ENCODE assay signal across 8 cellular contexts in the genomic region with DNA sequence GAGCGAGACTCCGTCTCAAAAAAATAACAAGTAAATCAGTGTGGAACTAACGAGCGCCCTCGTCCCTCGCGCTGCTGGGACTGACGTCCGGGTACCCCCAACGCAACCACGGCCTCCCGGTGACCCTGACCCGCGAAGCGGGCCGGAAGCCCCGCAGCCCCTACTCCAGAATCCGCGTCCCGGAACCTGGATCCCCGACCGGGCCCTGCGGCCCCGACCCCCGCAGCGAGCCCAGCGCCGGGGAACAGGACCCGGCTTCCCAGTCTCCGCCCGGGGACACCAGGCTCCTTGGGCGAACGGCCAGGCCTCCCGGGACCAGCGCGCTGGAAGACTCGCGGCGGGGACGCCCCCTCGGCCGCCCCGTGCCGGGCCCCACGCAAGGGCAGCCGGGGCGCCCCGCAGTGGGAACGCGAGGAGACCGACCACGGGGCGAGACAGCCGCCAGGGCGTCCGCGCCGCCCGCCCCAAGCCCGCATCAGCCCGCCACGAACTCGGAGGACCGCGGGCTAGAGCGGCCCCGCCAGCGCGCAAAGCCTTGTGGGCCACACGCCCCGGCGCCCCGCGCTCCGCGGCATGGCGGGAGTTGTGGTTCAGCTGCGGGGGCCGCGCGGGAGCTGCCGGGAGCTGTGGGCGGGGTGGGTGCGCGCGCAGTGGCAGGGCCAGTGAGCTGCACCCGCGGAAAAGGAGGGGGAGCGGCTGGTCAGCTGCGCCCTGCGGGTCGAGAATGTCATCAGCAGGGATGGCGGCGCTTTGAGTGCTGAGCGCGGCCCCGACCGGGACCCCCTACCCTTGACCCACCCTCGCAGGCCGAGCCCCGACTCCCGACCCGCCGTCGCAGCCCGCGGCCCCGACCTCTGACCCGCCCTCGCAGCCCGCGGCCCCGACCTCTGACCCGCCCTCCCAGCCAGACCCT. TPM values are rescaled to one million over a fixed set of nuclear protein-coding genes. Genes with fewer than 3 reads are reported as not detected.
DNase-seq lines count a peak whose midpoint lies in the region; ATAC-seq and TF ChIP-seq lines count a peak whose summit lies in the region.

No MANE protein-coding gene starts in this region.

- no peaks in the 10 kb centered on the region for H3K36me3 Mint-ChIP-seq in activated T-helper 2 cell treated with anti-CD3 and anti-CD28 coated beads, Interferon-gamma antibody, Interleukin-2, Interleukin-4, amounts not matched to agents 10 μg/mL and 5 μg/mL and 100 μg/mL, durations not matched to agents 14 hours and 24 hours and 36 hours (ENCODE audit: low read depth)
- H3K36me3 Mint-ChIP-seq in nephron progenitor cell (ENCODE audit: low read depth), result peaks cover 4% of the 10 kb centered on the region

- H3K27ac Mint-ChIP-seq in activated T-helper 2 cell treated with anti-CD3 and anti-CD28 coated beads, Interferon-gamma antibody, Interleukin-2, Interleukin-4, amounts not matched to agents 10 μg/mL and 5 μg/mL and 100 μg/mL, durations not matched to agents 14 hours and 24 hours and 36 hours, result peak overlapping the region; percentile 86
- H3K27ac Mint-ChIP-seq in nephron progenitor cell, result peak overlapping the region; percentile 54

- in situ Hi-C loops in GM23248 (cut with MboI), result no loop called here

- H3K4me3 ChIP-seq in GM23248 (peak overlapping the region; percentile 87), LNCaP clone FGC (ENCODE audit: low read depth, low read length) (peak overlapping the region; percentile 83), fibroblast of pulmonary artery (replicated peaks; ENCODE audit: low read depth, low read length) (peak overlapping the region; percentile 87)

- 0 out of 2 replicates have a peak, but pooled peaks cover 7% of the 10 kb centered on the region for H3F3A ChIP-seq in GM23248 (ENCODE audit: insufficient read depth)

- H3K4me3 Mint-ChIP-seq in activated T-helper 2 cell treated with anti-CD3 and anti-CD28 coated beads, Interferon-gamma antibody, Interleukin-2, Interleukin-4, amounts not matched to agents 10 μg/mL and 5 μg/mL and 100 μg/mL, durations not matched to agents 14 hours and 24 hours and 36 hours (ENCODE audit: low read depth), result peak overlapping the region; percentile 80
- H3K4me3 Mint-ChIP-seq in nephron progenitor cell, result peak overlapping the region; percentile 81

- TF ChIP-seq CTCF in LNCaP clone FGC (IDR thresholded peaks at IDR 0.05; ENCODE audit: control insufficient read depth, extremely low read depth, insufficient read depth), result no peak
- TF ChIP-seq CTCF in fibroblast of pulmonary artery (IDR thresholded peaks at IDR 0.05; ENCODE audit: low read length, missing control alignments), result no peak
- no peak for TF ChIP-seq CTCF in nephron progenitor cell (IDR thresholded peaks at IDR 0.05)

- H3K9me2 ChIP-seq in GM23248 (ENCODE audit: insufficient read depth), result no peaks in the 10 kb centered on the region

- no peaks in the 10 kb centered on the region for H3K36me3 ChIP-seq in GM23248 (ENCODE audit: low read depth)

- peaks cover 9% of the 10 kb centered on the region for H3K27me3 Mint-ChIP-seq in activated T-helper 2 cell treated with anti-CD3 and anti-CD28 coated beads, Interferon-gamma antibody, Interleukin-2, Interleukin-4, amounts not matched to agents 10 μg/mL and 5 μg/mL and 100 μg/mL, durations not matched to agents 14 hours and 24 hours and 36 hours (ENCODE audit: low read depth)
- peaks cover 29% of the 10 kb centered on the region for H3K27me3 Mint-ChIP-seq in nephron progenitor cell (ENCODE audit: low read depth, poor library complexity)

- H3K27ac ChIP-seq in GM23248, result peak overlapping the region; percentile 87

- H3K4me1 Mint-ChIP-seq in activated T-helper 2 cell treated with anti-CD3 and anti-CD28 coated beads, Interferon-gamma antibody, Interleukin-2, Interleukin-4, amounts not matched to agents 10 μg/mL and 5 μg/mL and 100 μg/mL, durations not matched to agents 14 hours and 24 hours and 36 hours (ENCODE audit: low read depth), result peaks cover 4% of the 10 kb centered on the region
- peaks cover 40% of the 10 kb centered on the region for H3K4me1 Mint-ChIP-seq in nephron progenitor cell

- peak overlapping the region; percentile 97 for H3K9ac ChIP-seq in GM23248

- intact Hi-C loops in activated T-helper 2 cell treated with anti-CD3 and anti-CD28 coated beads, Interferon-gamma antibody, Interleukin-2, Interleukin-4, amounts not matched to agents 10 μg/mL and 5 μg/mL and 100 μg/mL, durations not matched to agents 14 hours and 24 hours and 36 hours (cut with micrococcal nuclease), result loop anchor here (2.0 to 5.0 kb wide), 2 partner anchors 18 to 106 kb away; partner anchors contain the start of gene TPGS1

- no peaks in the 10 kb centered on the region for H3K4me1 ChIP-seq in GM23248 (ENCODE audit: insufficient read depth)

- DNase-seq in DMS53 (lab: John Stamatoyannopoulos, UW) (peak; percentile 97), GM23248 (peak; percentile 97), LNCaP clone FGC (ENCODE audit: low read depth) (peak; percentile 68), RPMI8226 (peak; percentile 96), fibroblast of pulmonary artery (ENCODE audit: low read depth) (peak; percentile 96), nephron progenitor cell (peak; percentile 99)
- peak; percentile 85 for DNase-seq in activated T-helper 2 cell treated with anti-CD3 and anti-CD28 coated beads, Interferon-gamma antibody, Interleukin-2, Interleukin-4, amounts not matched to agents 10 μg/mL and 5 μg/mL and 100 μg/mL, durations not matched to agents 14 hours and 24 hours and 36 hours (ENCODE audit: low spot score)
- peak; percentile 96 for DNase-seq in stimulated activated naive CD8-positive, alpha-beta T cell treated with anti-CD3 and anti-CD28 coated beads, Interleukin-15, Interleukin-2, amounts not matched to agents 100 U/mL and 50 U/mL, for 24 hours

- peak; percentile 93 for ATAC-seq in stimulated activated naive CD8-positive, alpha-beta T cell treated with anti-CD3 and anti-CD28 coated beads, Interleukin-15, Interleukin-2, amounts not matched to agents 100 U/mL and 50 U/mL, for 24 hours

- H2AFZ ChIP-seq in GM23248, result peak overlapping the region; percentile 94

- WGBS in GM23248 (ENCODE audit: low coverage in 1 of 2, low lambda C conversion rate in 2 of 2, missing lambda C conversion rate in 2 of 2), 2 experiments, result 2% methylated on average over 42 to 79 of the region's 114 CpGs

- no peaks in the 10 kb centered on the region for H3K9me3 ChIP-seq in GM23248 (ENCODE audit: low read depth)

- H4K20me1 ChIP-seq in GM23248 (ENCODE audit: insufficient read depth), result no peaks in the 10 kb centered on the region

- no peaks in the 10 kb centered on the region for H3K27me3 ChIP-seq in GM23248 (replicated peaks; ENCODE audit: insufficient read depth)

- no peaks in the 10 kb centered on the region for H3K79me2 ChIP-seq in GM23248 (ENCODE audit: insufficient read depth)

- H3K4me2 ChIP-seq in GM23248 (ENCODE audit: unreplicated experiment), result peak overlapping the region; percentile 93

- H3K9me3 Mint-ChIP-seq in activated T-helper 2 cell treated with anti-CD3 and anti-CD28 coated beads, Interferon-gamma antibody, Interleukin-2, Interleukin-4, amounts not matched to agents 10 μg/mL and 5 μg/mL and 100 μg/mL, durations not matched to agents 14 hours and 24 hours and 36 hours, result peaks cover 9% of the 10 kb centered on the region
- peaks cover 7% of the 10 kb centered on the region for H3K9me3 Mint-ChIP-seq in nephron progenitor cell

RNA-seq across cellular contexts. Expression of gene MADCAM1, which starts 7.5 kb away (rescaled TPM):
- total RNA-seq in GM23248 (2014; rRNA removed; shearing (Covaris generic)), result 0.54 TPM in 1 of 2 replicates, not detected in the other
- polyA plus RNA-seq in GM23248 (2016; fragmentation: Nextera tagmentation; extraction: Ambion mirVana), result 0.11 and 0.38 TPM in 2 replicates
- total RNA-seq in activated T-helper 2 cell treated with anti-CD3 and anti-CD28 coated beads, Interferon-gamma antibody, Interleukin-2, Interleukin-4, amounts not matched to agents 10 μg/mL and 5 μg/mL and 100 μg/mL, durations not matched to agents 14 hours and 24 hours and 36 hours, result 0.18 and 0.21 TPM in 2 replicates

RNA-seq across cellular contexts. Expression of gene TPGS1, which starts 18.5 kb away (rescaled TPM):
- 60.5 and 72.2 TPM in 2 replicates for total RNA-seq in GM23248 (2014; rRNA removed; shearing (Covaris generic))
- polyA plus RNA-seq in GM23248 (2016; fragmentation: Nextera tagmentation; extraction: Ambion mirVana), result 18.9 and 22.0 TPM in 2 replicates
- 13.6 and 15.7 TPM in 2 replicates for total RNA-seq in activated T-helper 2 cell treated with anti-CD3 and anti-CD28 coated beads, Interferon-gamma antibody, Interleukin-2, Interleukin-4, amounts not matched to agents 10 μg/mL and 5 μg/mL and 100 μg/mL, durations not matched to agents 14 hours and 24 hours and 36 hours

RNA-seq across cellular contexts. Expression of gene SHC2, which starts 27.9 kb away (rescaled TPM):
- total RNA-seq in GM23248 (2014; rRNA removed; shearing (Covaris generic)), result not detected in 2 replicates
- not detected in 2 replicates for polyA plus RNA-seq in GM23248 (2016; fragmentation: Nextera tagmentation; extraction: Ambion mirVana)
- total RNA-seq in activated T-helper 2 cell treated with anti-CD3 and anti-CD28 coated beads, Interferon-gamma antibody, Interleukin-2, Interleukin-4, amounts not matched to agents 10 μg/mL and 5 μg/mL and 100 μg/mL, durations not matched to agents 14 hours and 24 hours and 36 hours, result not detected in 2 replicates

RNA-seq across cellular contexts. Expression of gene CDC34, which starts 42.8 kb away (rescaled TPM):
- total RNA-seq in GM23248 (2014; rRNA removed; shearing (Covaris generic)), result 43.0 and 50.8 TPM in 2 replicates
- 44.4 and 46.4 TPM in 2 replicates for polyA plus RNA-seq in GM23248 (2016; fragmentation: Nextera tagmentation; extraction: Ambion mirVana)
- total RNA-seq in activated T-helper 2 cell treated with anti-CD3 and anti-CD28 coated beads, Interferon-gamma antibody, Interleukin-2, Interleukin-4, amounts not matched to agents 10 μg/mL and 5 μg/mL and 100 μg/mL, durations not matched to agents 14 hours and 24 hours and 36 hours, result 53.7 and 55.7 TPM in 2 replicates

RNA-seq across cellular contexts. Expression of gene GZMM, which starts 55.1 kb away (rescaled TPM):
- total RNA-seq in GM23248 (2014; rRNA removed; shearing (Covaris generic)), result not detected in 2 replicates
- not detected in 2 replicates for polyA plus RNA-seq in GM23248 (2016; fragmentation: Nextera tagmentation; extraction: Ambion mirVana)
- 29.9 and 31.8 TPM in 2 replicates for total RNA-seq in activated T-helper 2 cell treated with anti-CD3 and anti-CD28 coated beads, Interferon-gamma antibody, Interleukin-2, Interleukin-4, amounts not matched to agents 10 μg/mL and 5 μg/mL and 100 μg/mL, durations not matched to agents 14 hours and 24 hours and 36 hours

Comparison
In these comparisons a context has a peak if more than half of its experiments do, and no peak if none do; other contexts are left out.
1. Peak in every context shown above with its lines: DNase-seq, ATAC-seq, H3K4me3 ChIP-seq and H3K27ac ChIP-seq.